ENCODE assay signal across 9 cellular contexts in genomic region chr2:36376319-36376765, GRCh38. TPM values are rescaled to one million over a fixed set of nuclear protein-coding genes. Genes with fewer than 3 reads are reported as not detected.
DNase-seq lines count a peak whose midpoint lies in the region; ATAC-seq and TF ChIP-seq lines count a peak whose summit lies in the region.
"Had no signal": no experiment of that assay in that cellular context is flagged by ENCODE, and none has a peak within 500 bp of the region (broad histone marks: within the 10 kb centered on the region; RNA-seq: fewer than 3 reads in every experiment).

No MANE protein-coding gene starts in this region.

- H3K4me1 ChIP-seq in cardiac muscle cell (ENCODE audit: low read depth), result peaks cover 28% of the 10 kb centered on the region

- TF ChIP-seq CTCF in RWPE1 (conservative IDR thresholded peaks at IDR 0.05; ENCODE audit: low read depth) (no peak), cardiac muscle cell (IDR thresholded peaks at IDR 0.05; ENCODE audit: low read depth, low read length) (no peak), progenitor cell of endocrine pancreas (IDR thresholded peaks at IDR 0.05; ENCODE audit: unreplicated experiment) (no peak), GM20000 (IDR thresholded peaks at IDR 0.05; ENCODE audit: extremely low read depth, missing control alignments) (no peak)

- H3K4me1 Mint-ChIP-seq in progenitor cell of endocrine pancreas (ENCODE audit: low read depth) (peaks cover 19% of the 10 kb centered on the region), T-helper 17 cell (peaks cover 2% of the 10 kb centered on the region)

- H3K36me3 Mint-ChIP-seq in progenitor cell of endocrine pancreas (ENCODE audit: insufficient read depth), result no peaks in the 10 kb centered on the region
- H3K36me3 Mint-ChIP-seq in T-helper 17 cell (ENCODE audit: low read depth), result no peaks in the 10 kb centered on the region

- DNase-seq in H4 (ENCODE audit: low spot score) (peak; percentile 39), RWPE1 (ENCODE audit: low spot score) (no peak), cardiac muscle cell (ENCODE audit: low read depth in 1 of 2, low spot score in 1 of 2) (peak; percentile 71 to 85), progenitor cell of endocrine pancreas (ENCODE audit: low spot score, unreplicated experiment) (no peak), T-helper 17 cell (no peak), GM20000 (ENCODE audit: low spot score) (no peak)
- DNase-seq: stimulated activated CD4-positive, alpha-beta T cell treated with anti-CD3 and anti-CD28 coated beads, Interleukin-2, amount 100 ng/mL, for 48 hours had no signal

- H3K27me3 Mint-ChIP-seq in progenitor cell of endocrine pancreas (no peaks in the 10 kb centered on the region), T-helper 17 cell (peaks cover 9% of the 10 kb centered on the region)

- H3K27me3 ChIP-seq in cardiac muscle cell, result no peaks in the 10 kb centered on the region

- POLR2A ChIA-PET in RWPE1 (lab: Yijun Ruan, JAX; ENCODE audit: low non-redundant PET), result no interaction called here

- no peaks in the 10 kb centered on the region for H3K36me3 ChIP-seq in cardiac muscle cell

- H3K9me3 ChIP-seq in cardiac muscle cell (ENCODE audit: low read depth), result no peaks in the 10 kb centered on the region
- no peaks in the 10 kb centered on the region for H3K9me3 ChIP-seq in T-helper 17 cell (ENCODE audit: control insufficient read depth, low read length, poor library complexity, severe bottlenecking)

- H3K27ac ChIP-seq in RWPE1 (peak overlapping the region; percentile 76), cardiac muscle cell (no peak overlapping the region)

- CTCF ChIA-PET in RWPE1 (lab: Yijun Ruan, JAX), result interaction anchor here (1.0 to 1.2 kb wide), 2 partner anchors 18 to 24 kb away, joined by 3 to 5 read pairs; no protein-coding TSS in a partner anchor

- peak overlapping the region; percentile 0 for H3K27ac Mint-ChIP-seq in progenitor cell of endocrine pancreas
- H3K27ac Mint-ChIP-seq in T-helper 17 cell, result no peak overlapping the region

- no peaks in the 10 kb centered on the region for H3K9me3 Mint-ChIP-seq in progenitor cell of endocrine pancreas (ENCODE audit: low read depth)

- H3K4me3 ChIP-seq in cardiac muscle cell, result no peak overlapping the region

- no peak overlapping the region for H3K4me3 Mint-ChIP-seq in progenitor cell of endocrine pancreas (ENCODE audit: low read depth)
- H3K4me3 Mint-ChIP-seq in T-helper 17 cell, result no peak overlapping the region

- no peak for ATAC-seq in GM18909 (IDR thresholded peaks at IDR 0.05; ENCODE audit: poor library complexity, unreplicated experiment)
- no peak for ATAC-seq in T-helper 17 cell
- no peak for ATAC-seq in GM18873 (IDR thresholded peaks at IDR 0.05; ENCODE audit: low FRiP score, unreplicated experiment)

RNA-seq across cellular contexts. Expression of gene CRIM1, which starts 20.8 kb away (rescaled TPM):
- 8.3 and 8.8 TPM in 2 replicates for total RNA-seq in H4 (2014; rRNA removed; shearing (Covaris generic))
- total RNA-seq in cardiac muscle cell (4.2 and 5.4 TPM in 2 replicates), progenitor cell of endocrine pancreas (25.8 and 33.8 TPM in 2 replicates), T-helper 17 cell (1 to 10 TPM; 2.2 to 2.3 TPM)
- 2.4 and 3.1 TPM in 2 replicates for polyA plus RNA-seq in cardiac muscle cell

Comparison
In these comparisons a context has a peak if more than half of its experiments do, and no peak if none do; other contexts are left out.
1. DNase-seq: peak in H4 (single experiment) and cardiac muscle cell (2 of 2); none in RWPE1 (single experiment), progenitor cell of endocrine pancreas (single experiment), T-helper 17 cell (0 of 3) and GM20000 (single experiment).